In genomic region chr21:38297193-38297592, GRCh38 we compare ENCODE assay signal across 11 cellular contexts. TPM values are rescaled to one million over a fixed set of nuclear protein-coding genes. Genes with fewer than 3 reads are reported as not detected.
DNase-seq lines count a peak whose midpoint lies in the region; ATAC-seq and TF ChIP-seq lines count a peak whose summit lies in the region.
"Had no signal": no experiment of that assay in that cellular context is flagged by ENCODE, and none has a peak within 500 bp of the region (broad histone marks: within the 10 kb centered on the region; RNA-seq: fewer than 3 reads in every experiment).

No MANE protein-coding gene starts in this region.

- H3K27me3 ChIP-seq in BLaER1 = no peaks in the 10 kb centered on the region
- no peaks in the 10 kb centered on the region for H3K27me3 ChIP-seq in esophagus (ENCODE audit: control insufficient read depth in 1 of 2, insufficient read depth in 2 of 2, low read length in 2 of 2)
- H3K27me3 ChIP-seq in neutrophil = no peaks in the 10 kb centered on the region

- H3K4me1 ChIP-seq in BLaER1 (peaks cover 81% of the 10 kb centered on the region), esophagus (ENCODE audit: control insufficient read depth in 2 of 2, insufficient read depth in 2 of 2, low read length in 1 of 2) (peaks cover 5 to 13% of the 10 kb centered on the region in 2 donors), neutrophil (ENCODE audit: control insufficient read depth in 1 of 2, insufficient read depth in 1 of 2, low read depth in 1 of 2, low read length in 1 of 2) (peaks cover 95 to 97% of the 10 kb centered on the region in 2 experiments)

- H3K27ac Mint-ChIP-seq in activated naive CD8-positive, alpha-beta T cell treated with anti-CD3 and anti-CD28 coated beads for 36 hours = no peak overlapping the region
- no peak overlapping the region for H3K27ac Mint-ChIP-seq in activated naive CD4-positive, alpha-beta T cell treated with anti-CD3 and anti-CD28 coated beads for 36 hours

- no peaks in the 10 kb centered on the region for H3K9me3 ChIP-seq in BLaER1
- no peaks in the 10 kb centered on the region for H3K9me3 ChIP-seq in esophagus (ENCODE audit: control insufficient read depth in 2 of 2, insufficient read depth in 1 of 2, low read depth in 1 of 2, low read length in 1 of 2)
- H3K9me3 ChIP-seq in neutrophil = no peaks in the 10 kb centered on the region

- no peaks in the 10 kb centered on the region for H3K9me3 Mint-ChIP-seq in activated naive CD8-positive, alpha-beta T cell treated with anti-CD3 and anti-CD28 coated beads for 36 hours
- H3K9me3 Mint-ChIP-seq in activated naive CD4-positive, alpha-beta T cell treated with anti-CD3 and anti-CD28 coated beads for 36 hours = no peaks in the 10 kb centered on the region

- CTCF ChIA-PET in activated naive CD4-positive, alpha-beta T cell treated with anti-CD3 and anti-CD28 coated beads for 36 hours (lab: Charles Lee) = interaction anchor here (1.1 to 1.6 kb wide), 3 partner anchors 20 to 81 kb away, joined by 3 to 4 read pairs (median 4); no protein-coding TSS in a partner anchor

- H3K27ac ChIP-seq in BLaER1 (peak overlapping the region; percentile 68; the same call in 1 of the 2 replicates), esophagus (ENCODE audit: low read depth in 2 of 2, low read length in 1 of 2) (peak overlapping the region; percentile 53 to 61), neutrophil (peak overlapping the region; percentile 91)
- H3K27ac ChIP-seq: WERI-Rb-1 had no signal

- no peak for ATAC-seq in GM21723 (IDR thresholded peaks at IDR 0.05; ENCODE audit: unreplicated experiment)

- no peak overlapping the region for H3K4me3 Mint-ChIP-seq in activated naive CD8-positive, alpha-beta T cell treated with anti-CD3 and anti-CD28 coated beads for 36 hours
- no peak overlapping the region for H3K4me3 Mint-ChIP-seq in activated naive CD4-positive, alpha-beta T cell treated with anti-CD3 and anti-CD28 coated beads for 36 hours

- peak; percentile 54 for DNase-seq in NCI-H2171 treated with DMSO at 0.1 percent for 48 hours (lab: John Stamatoyannopoulos, UW)
- no peak for DNase-seq in T-helper 9 cell
- no peak for DNase-seq in activated naive CD8-positive, alpha-beta T cell treated with anti-CD3 and anti-CD28 coated beads for 36 hours
- DNase-seq in activated naive CD4-positive, alpha-beta T cell treated with anti-CD3 and anti-CD28 coated beads for 36 hours = no peak
- DNase-seq: NCI-H2081; stimulated activated CD4-positive, alpha-beta T cell treated with anti-CD3 and anti-CD28 coated beads, Interleukin-12 subunit alpha, Interleukin-12 subunit beta, amount 100 ng/mL, for 4 hours; WERI-Rb-1 had no signal

- H3K36me3 Mint-ChIP-seq in activated naive CD8-positive, alpha-beta T cell treated with anti-CD3 and anti-CD28 coated beads for 36 hours = no peaks in the 10 kb centered on the region
- H3K36me3 Mint-ChIP-seq in activated naive CD4-positive, alpha-beta T cell treated with anti-CD3 and anti-CD28 coated beads for 36 hours (ENCODE audit: low read depth) = no peaks in the 10 kb centered on the region

- H3K9ac ChIP-seq in BLaER1 = peak overlapping the region; percentile 42; the same call in 1 of the 2 replicates

- H4K20me1 ChIP-seq in BLaER1 = no peaks in the 10 kb centered on the region

- TF ChIP-seq CTCF in neutrophil (IDR thresholded peaks at IDR 0.05) = no peak

- H3K36me3 ChIP-seq in BLaER1 (no peaks in the 10 kb centered on the region), esophagus (ENCODE audit: control insufficient read depth in 2 of 2, insufficient read depth in 2 of 2, low read length in 1 of 2) (peaks cover 0 to 6% of the 10 kb centered on the region in 2 donors), neutrophil (peaks cover 91% of the 10 kb centered on the region)
- H3K36me3 ChIP-seq: WERI-Rb-1 had no signal

- H3K4me1 Mint-ChIP-seq in activated naive CD8-positive, alpha-beta T cell treated with anti-CD3 and anti-CD28 coated beads for 36 hours = peaks cover 41% of the 10 kb centered on the region
- H3K4me1 Mint-ChIP-seq in activated naive CD4-positive, alpha-beta T cell treated with anti-CD3 and anti-CD28 coated beads for 36 hours (ENCODE audit: low read depth) = peaks cover 74% of the 10 kb centered on the region

- H3K4me2 ChIP-seq in BLaER1 = peak overlapping the region; percentile 72

- WGBS in esophagus, 2 donors = 19 to 34% methylated on average over 2 of the region's 2 CpGs

- intact Hi-C loops in activated naive CD4-positive, alpha-beta T cell treated with anti-CD3 and anti-CD28 coated beads for 36 hours (cut with micrococcal nuclease) = loop anchor here (2.0 kb wide), 1 partner anchor 20 kb away; no protein-coding TSS in a partner anchor

- H3K27me3 Mint-ChIP-seq in activated naive CD8-positive, alpha-beta T cell treated with anti-CD3 and anti-CD28 coated beads for 36 hours = peaks cover 3% of the 10 kb centered on the region
- no peaks in the 10 kb centered on the region for H3K27me3 Mint-ChIP-seq in activated naive CD4-positive, alpha-beta T cell treated with anti-CD3 and anti-CD28 coated beads for 36 hours (ENCODE audit: low read depth)

- H3K4me3 ChIP-seq in BLaER1 = no peak overlapping the region
- no peak overlapping the region for H3K4me3 ChIP-seq in esophagus (ENCODE audit: low read depth in 1 of 2, low read length in 2 of 2)
- peak overlapping the region in 1 of 2 experiments; percentile 47 for H3K4me3 ChIP-seq in neutrophil (ENCODE audit: low read depth in 1 of 2, low read length in 1 of 2)

RNA-seq across cellular contexts. Expression of gene KCNJ15, which starts 40.4 kb away (rescaled TPM):
- polyA plus RNA-seq in esophagus = 1 to 10 TPM; 4.2 to 5.6 TPM
- total RNA-seq in activated naive CD8-positive, alpha-beta T cell treated with anti-CD3 and anti-CD28 coated beads for 36 hours = 1 to 10 TPM in 1 of 2 experiments, under 1 TPM in 1; 0.36 to 1.1 TPM
- total RNA-seq in activated naive CD4-positive, alpha-beta T cell treated with anti-CD3 and anti-CD28 coated beads for 36 hours = under 1 TPM; 0.60 to 0.96 TPM
